ENCODE assay signal across 1 cellular context in genomic region chr22:37617431-37617830, GRCh38.
TF ChIP-seq lines count a peak whose summit lies in the region.

No MANE protein-coding gene starts in this region.

TF ChIP-seq in WTC11, 78 proteins besides CTCF, POLR2A, EP300 and RAD21 (continued from another document):
- TF ChIP-seq ZNF532 (CRISPR knock-in tag; IDR thresholded peaks at IDR 0.05; ENCODE audit: borderline replicate concordance), result no peak
- no peak for TF ChIP-seq FOXJ3 (CRISPR knock-in tag; IDR thresholded peaks at IDR 0.05; ENCODE audit: borderline replicate concordance)
- no peak for TF ChIP-seq OVOL2 (CRISPR knock-in tag; IDR thresholded peaks at IDR 0.05; ENCODE audit: borderline replicate concordance)
- no peak for TF ChIP-seq ATF3 (CRISPR knock-in tag; conservative IDR thresholded peaks at IDR 0.05)
- no peak for TF ChIP-seq ZSCAN18 (CRISPR knock-in tag; IDR thresholded peaks at IDR 0.05)
- no peak for TF ChIP-seq FOXK1 (CRISPR knock-in tag; IDR thresholded peaks at IDR 0.05)
